Comparison of ENCODE assay signal across 8 cellular contexts in genomic region chr17:64129515-64129764, GRCh38. TPM values are rescaled to one million over a fixed set of nuclear protein-coding genes. Genes with fewer than 3 reads are reported as not detected.
DNase-seq lines count a peak whose midpoint lies in the region; ATAC-seq and TF ChIP-seq lines count a peak whose summit lies in the region.

No MANE protein-coding gene starts in this region.

- H3K36me3 ChIP-seq in duodenal mucosa (ENCODE audit: control insufficient read depth in 1 of 2, insufficient read depth in 2 of 2, low read length in 2 of 2) (no peaks in the 10 kb centered on the region), neural progenitor cell (no peaks in the 10 kb centered on the region)

- H2AFZ ChIP-seq in neural progenitor cell (replicated peaks): peak overlapping the region; percentile 91

- H3F3A ChIP-seq in neural progenitor cell (ENCODE audit: low read depth): peaks cover 27% of the 10 kb centered on the region

- no peaks in the 10 kb centered on the region for H3K79me2 ChIP-seq in neural progenitor cell (ENCODE audit: low read depth)

- TF ChIP-seq CTCF in GM12875 (IDR thresholded peaks at IDR 0.05; ENCODE audit: borderline replicate concordance, insufficient read depth, low read depth, low read length) (no peak), neural progenitor cell (IDR thresholded peaks at IDR 0.05) (no peak)

- peaks cover 9% of the 10 kb centered on the region for H3K4me1 Mint-ChIP-seq in neural progenitor cell

- peak overlapping the region; percentile 89 to 90 for H3K9ac ChIP-seq in duodenal mucosa (ENCODE audit: low read depth in 1 of 2, low read length in 2 of 2)
- peak overlapping the region; percentile 3 for H3K9ac ChIP-seq in neural progenitor cell

- peak overlapping the region; percentile 75 for H3K4me3 ChIP-seq in GM12875 (ENCODE audit: low read depth, low read length)
- H3K4me3 ChIP-seq in duodenal mucosa (ENCODE audit: low read depth in 1 of 2, low read length in 2 of 2): peak overlapping the region; percentile 90 to 91
- peak overlapping the region; percentile 82 for H3K4me3 ChIP-seq in neural progenitor cell

- in situ Hi-C loops in KBM-7 (cut with MboI; ENCODE audit: low pct_unique_long_range_greater_than_20kb, low sequenced_read_pairs): loop anchor here (25.0 kb wide), 1 partner anchor 92 kb away; no protein-coding TSS in a partner anchor

- ATAC-seq in HG03520 (IDR thresholded peaks at IDR 0.05; ENCODE audit: unreplicated experiment) (no peak), GM21786 (IDR thresholded peaks at IDR 0.05; ENCODE audit: unreplicated experiment) (no peak)

- H3K9me3 Mint-ChIP-seq in neural progenitor cell: no peaks in the 10 kb centered on the region

- H3K4me3 Mint-ChIP-seq in neural progenitor cell: peak overlapping the region; percentile 90

- peaks cover 13% of the 10 kb centered on the region for H4K20me1 ChIP-seq in neural progenitor cell (ENCODE audit: low read depth)

- peaks cover under 1% of the 10 kb centered on the region for H3K36me3 Mint-ChIP-seq in neural progenitor cell

- peaks cover 17 to 32% of the 10 kb centered on the region in 2 donors for H3K4me1 ChIP-seq in duodenal mucosa (ENCODE audit: control insufficient read depth in 1 of 2, insufficient read depth in 2 of 2, low read length in 2 of 2)
- peaks cover 4% of the 10 kb centered on the region for H3K4me1 ChIP-seq in neural progenitor cell

- no peak overlapping the region for H3K27ac Mint-ChIP-seq in neural progenitor cell

- peak overlapping the region; percentile 96 for H3K27ac ChIP-seq in duodenal mucosa (ENCODE audit: low read depth, low read length)
- no peak overlapping the region for H3K27ac ChIP-seq in neural progenitor cell

- H3K27me3 ChIP-seq in duodenal mucosa (ENCODE audit: control insufficient read depth in 1 of 2, insufficient read depth in 2 of 2, low read length in 2 of 2) (no peaks in the 10 kb centered on the region), neural progenitor cell (peaks cover 46% of the 10 kb centered on the region)

- H3K9me3 ChIP-seq in duodenal mucosa (ENCODE audit: control insufficient read depth in 1 of 2, low read length in 2 of 2) (no peaks in the 10 kb centered on the region), neural progenitor cell (ENCODE audit: low read depth) (no peaks in the 10 kb centered on the region)

- peak; percentile 48 for DNase-seq in KBM-7
- no peak for DNase-seq in neural progenitor cell (ENCODE audit: low spot score)
- DNase-seq in NCI-H2081 (lab: John Stamatoyannopoulos, UW): no peak
- no peak for DNase-seq in stimulated activated CD4-positive, alpha-beta T cell treated with anti-CD3 and anti-CD28 coated beads, Interleukin-12 subunit alpha, Interleukin-12 subunit beta, amount 100 ng/mL, for 4 hours

- H3K27me3 Mint-ChIP-seq in neural progenitor cell (ENCODE audit: insufficient read depth, low read depth): peaks cover 7% of the 10 kb centered on the region

- H3K4me2 ChIP-seq in neural progenitor cell: peak overlapping the region; percentile 91

RNA-seq across cellular contexts. Expression of gene ERN1, which starts 0.5 kb away (rescaled TPM):
- 2.4 and 4.3 TPM in 2 replicates for total RNA-seq in neural progenitor cell (ENCODE audit: low replicate concordance)
